Comparison of ENCODE assay signal across 11 cellular contexts in the genomic region with DNA sequence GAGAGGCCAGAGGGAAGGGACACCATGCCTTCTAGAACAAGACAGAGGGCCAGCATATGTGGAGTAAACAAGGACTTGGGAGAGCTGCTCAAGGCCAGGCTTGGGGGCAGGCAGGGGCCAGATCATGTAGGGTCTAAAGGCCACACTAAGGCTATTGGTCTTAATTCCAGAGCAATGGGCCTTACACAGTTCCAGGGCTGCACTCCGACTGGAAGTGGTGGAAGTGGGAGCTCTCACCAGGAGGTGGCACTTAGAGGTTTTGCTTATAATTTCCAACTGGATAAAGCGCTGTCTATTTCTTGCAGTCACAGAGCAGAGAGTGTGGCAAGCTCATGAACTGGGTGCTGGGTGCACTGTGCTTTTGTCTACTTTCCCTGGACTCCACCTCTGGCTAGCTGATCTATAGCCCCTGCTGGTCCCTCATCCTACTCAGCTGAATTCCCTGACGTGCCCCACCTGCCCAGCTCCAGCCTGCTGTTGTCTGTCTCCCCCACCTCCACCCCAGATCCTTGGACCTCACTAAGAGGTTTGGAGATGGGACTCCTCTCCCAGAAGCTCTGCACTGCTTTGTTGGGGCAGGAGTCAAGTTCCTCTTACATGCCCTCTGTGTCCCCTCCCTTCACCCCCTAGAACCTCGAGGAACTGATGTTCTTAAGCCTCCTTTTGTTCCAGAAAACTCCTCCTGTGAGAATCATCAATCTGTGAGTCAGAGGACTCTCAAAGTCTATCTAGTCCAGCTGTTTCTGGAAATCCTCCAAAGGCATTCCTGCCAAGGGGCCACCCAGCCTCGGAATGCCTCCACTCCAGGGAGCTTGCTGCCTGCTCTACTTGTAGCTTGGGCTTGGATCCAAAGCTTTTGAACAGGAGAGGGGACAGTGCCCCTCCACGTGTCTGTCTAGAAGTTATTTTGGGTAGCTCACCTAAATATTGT. TPM values are rescaled to one million over a fixed set of nuclear protein-coding genes. Genes with fewer than 3 reads are reported as not detected.
DNase-seq lines count a peak whose midpoint lies in the region; ATAC-seq, FAIRE-seq and TF ChIP-seq lines count a peak whose summit lies in the region.
"Had no signal": no experiment of that assay in that cellular context is flagged by ENCODE, and none has a peak within 500 bp of the region (broad histone marks: within the 10 kb centered on the region; RNA-seq: fewer than 3 reads in every experiment).

No MANE protein-coding gene starts in this region.

- no peaks in the 10 kb centered on the region for H3K36me3 ChIP-seq in brain microvascular endothelial cell (replicated peaks)
- no peaks in the 10 kb centered on the region for H3K36me3 ChIP-seq in HepG2 (replicated peaks in 1 of 2; ENCODE audit: control insufficient read depth in 1 of 2, insufficient read depth in 2 of 2, low read length in 2 of 2)

- DNase-seq in A172 (ENCODE audit: low spot score), result peak; percentile 84
- DNase-seq in HFF-Myc (ENCODE audit: extremely low read depth, low read depth), result peak; percentile 33
- DNase-seq in brain microvascular endothelial cell, result peak; percentile 54
- peak; percentile 9 for DNase-seq in HepG2 (ENCODE audit: low spot score)
- no peak for DNase-seq in Calu3
- DNase-seq in stimulated activated CD4-positive, alpha-beta T cell treated with anti-CD3 and anti-CD28 coated beads, Interleukin-4, amount 100 ng/mL, for 1 hour, result no peak
- no peak for DNase-seq in MV-4-11 (lab: John Stamatoyannopoulos, UW)
- DNase-seq in putamen (ENCODE audit: low spot score), result no peak
- DNase-seq: CD4-positive, CD25-positive, alpha-beta regulatory T cell; NCI-H2081 treated with DMSO at 0.1 percent for 48 hours; retina had no signal

- BruUV-seq in HepG2 (replicated peaks; lab: Mats Ljungman, UMichigan) (no TSS peak), Calu3 (replicated peaks; lab: Mats Ljungman, UMichigan) (no TSS peak)

- H3K36me3 Mint-ChIP-seq in Calu3 (ENCODE audit: insufficient read depth, unreplicated experiment), result no peaks in the 10 kb centered on the region
- H3K36me3 Mint-ChIP-seq: CD4-positive, CD25-positive, alpha-beta regulatory T cell had no signal

- intact Hi-C loops in HepG2 (cut with micrococcal nuclease; ENCODE audit: unreplicated experiment), result no loop called here
- intact Hi-C loops in Calu3 (cut with micrococcal nuclease; ENCODE audit: unreplicated experiment), result no loop called here

- ATAC-seq in HepG2, result peak; percentile 81

- in situ Hi-C loops in brain microvascular endothelial cell (cut with HindIII; ENCODE audit: low pct_ligation_motif_present, low sequenced_read_pairs), result no loop called here
- in situ Hi-C loops in HepG2 (cut with HindIII; ENCODE audit: extremely low pct_ligation_motif_present, low pct_unique_long_range_greater_than_20kb), result no loop called here

- no peak for FAIRE-seq in HepG2 (lab: Jason Lieb, UNC)

- no peak for TF ChIP-seq EP300 in HepG2 (IDR thresholded peaks at IDR 0.05; ENCODE audit: low read depth in 2 of 2, low read length in 2 of 2)
- no peak for TF ChIP-seq EP300 in HepG2 (CRISPR knock-in tag; IDR thresholded peaks at IDR 0.05; ENCODE audit: borderline replicate concordance)

- no peak overlapping the region for H3K9ac ChIP-seq in HepG2 (ENCODE audit: insufficient read depth, low read depth, low read length)

- no peaks in the 10 kb centered on the region for H3K9me3 ChIP-seq in HepG2 (ENCODE audit: low read length)

- CTCF ChIA-PET in HepG2 (lab: Yijun Ruan, JAX; ENCODE audit: low intra/inter-chr PET ratio, low total read pairs), result no interaction called here
- CTCF ChIA-PET in Calu3 (lab: Charles Lee), result no interaction called here

- no peaks in the 10 kb centered on the region for H3K79me2 ChIP-seq in HepG2 (ENCODE audit: insufficient read depth, low read length)

- TF ChIP-seq CTCF in HFF-Myc (IDR thresholded peaks at IDR 0.05; ENCODE audit: low read depth, low read length, missing control alignments) (no peak), brain microvascular endothelial cell (IDR thresholded peaks at IDR 0.05; ENCODE audit: low read depth, low read length, missing control alignments) (peak; percentile 11), HepG2 (CRISPR knock-in tag; IDR thresholded peaks at IDR 0.05) (peak; percentile 21; the same call in 1 of the 2 replicates), Calu3 (IDR thresholded peaks at IDR 0.05; ENCODE audit: unreplicated experiment) (no peak)

- H3K27me3 Mint-ChIP-seq in Calu3 (ENCODE audit: unreplicated experiment), result peaks cover 36% of the 10 kb centered on the region

- no peak overlapping the region for H2AFZ ChIP-seq in HepG2 (ENCODE audit: low read length)

- H3K27me3 ChIP-seq in brain microvascular endothelial cell (replicated peaks) (no peaks in the 10 kb centered on the region), HepG2 (ENCODE audit: control insufficient read depth in 1 of 2, insufficient read depth in 2 of 2, low read length in 2 of 2) (peaks cover 1 to 12% of the 10 kb centered on the region in 2 experiments; a peak in 3 of 5 replicates)

- no peaks in the 10 kb centered on the region for H4K20me1 ChIP-seq in HepG2 (ENCODE audit: insufficient read depth, low read length)

- no peaks in the 10 kb centered on the region for H3K9me3 Mint-ChIP-seq in Calu3 (ENCODE audit: low read depth, unreplicated experiment)
- H3K9me3 Mint-ChIP-seq: CD4-positive, CD25-positive, alpha-beta regulatory T cell had no signal

- POLR2A ChIA-PET in HepG2 (lab: Yijun Ruan, JAX), result no interaction called here

- H3K27ac Mint-ChIP-seq in Calu3 (ENCODE audit: unreplicated experiment), result no peak overlapping the region

- peak overlapping the region; percentile 23; the same call in 1 of the 2 replicates for H3K4me2 ChIP-seq in HepG2 (ENCODE audit: low read depth, low read length)

- 18% methylated on average over 5 of the region's 6 CpGs for WGBS in HepG2 (ENCODE audit: low lambda C conversion rate)

- TF ChIP-seq POLR2A in HepG2 (IDR thresholded peaks at IDR 0.05; ENCODE audit: insufficient read depth in 1 of 2, low read depth in 2 of 2, low read length in 2 of 2), result no peak

- no peak overlapping the region for H3K4me3 Mint-ChIP-seq in Calu3 (ENCODE audit: low read depth, unreplicated experiment)
- H3K4me3 Mint-ChIP-seq: CD4-positive, CD25-positive, alpha-beta regulatory T cell had no signal

- no peak overlapping the region for H3K4me3 ChIP-seq in HFF-Myc (replicated peaks; ENCODE audit: low read depth, low read length)
- no peak overlapping the region for H3K4me3 ChIP-seq in brain microvascular endothelial cell (ENCODE audit: low read depth, low read length)
- no peak overlapping the region for H3K4me3 ChIP-seq in HepG2 (replicated peaks in 1 of 3; ENCODE audit: insufficient read depth in 1 of 3, low read depth in 2 of 3, low read length in 3 of 3)

- peaks cover 15% of the 10 kb centered on the region for H3K4me1 ChIP-seq in HepG2 (ENCODE audit: insufficient read depth, low read length)

- H3K27ac ChIP-seq in brain microvascular endothelial cell, result no peak overlapping the region
- H3K27ac ChIP-seq in HepG2 (ENCODE audit: extremely low read length, insufficient read depth, low read length), result no peak overlapping the region

- no peak for TF ChIP-seq RAD21 in HepG2 (CRISPR knock-in tag; IDR thresholded peaks at IDR 0.05)

- no peaks in the 10 kb centered on the region for H3K4me1 Mint-ChIP-seq in Calu3 (ENCODE audit: low read depth, unreplicated experiment)
- H3K4me1 Mint-ChIP-seq: CD4-positive, CD25-positive, alpha-beta regulatory T cell had no signal

TF ChIP-seq in HepG2, 621 proteins besides CTCF, POLR2A, EP300 and RAD21 (continues in another document):
- 0 out of 2 replicates have a peak, but pooled peaks have one; percentile 16 for TF ChIP-seq FOXK1 (CRISPR knock-in tag; IDR thresholded peaks at IDR 0.05; ENCODE audit: borderline replicate concordance, low read depth)
- TF ChIP-seq SALL1 (CRISPR knock-in tag; IDR thresholded peaks at IDR 0.05), result peak; percentile 30; the same call in 1 of the 2 replicates

RNA-seq across cellular contexts. Expression of a gene that starts 48.1 kb away (rescaled TPM):
- 1.7 and 2.9 TPM in 2 replicates for total RNA-seq in A172 (2014; rRNA removed; shearing (Covaris generic))
- 8.0 and 10.1 TPM in 2 replicates for total RNA-seq in HepG2 (2016; rRNA removed; fragmentation: Illumina TruSeq; extraction: Trizol)
- 3.3 and 3.6 TPM in 2 replicates for total RNA-seq in HepG2 (2016; cell fraction: cytosol; rRNA removed; fragmentation: Illumina TruSeq; extraction: Trizol; ENCODE audit: low read depth)
- total RNA-seq in HepG2 (2016; cell fraction: insoluble cytoplasmic fraction; rRNA removed; fragmentation: Illumina TruSeq; extraction: Trizol), result 8.0 and 9.5 TPM in 2 replicates
- 5.3 and 6.0 TPM in 2 replicates for total RNA-seq in HepG2 (2016; cell fraction: membrane; rRNA removed; fragmentation: Illumina TruSeq; extraction: Trizol)
- total RNA-seq in HepG2 (2016; cell fraction: nucleus; rRNA removed; fragmentation: Illumina TruSeq; extraction: Trizol), result 13.1 and 20.3 TPM in 2 replicates
- polyA plus RNA-seq in HepG2 (2011; rRNA removed), result 15.0 and 16.6 TPM in 2 replicates
- 6.9 and 7.3 TPM in 2 replicates for polyA plus RNA-seq in HepG2 (2011; cell fraction: cytosol; rRNA removed)
- polyA plus RNA-seq in HepG2 (2011; cell fraction: nucleus; rRNA removed), result 65.2 and 85.5 TPM in 2 replicates
- polyA plus RNA-seq in HepG2 (2012), result 15.5 and 20.2 TPM in 2 replicates
- 0.62 and 0.76 TPM in 2 replicates for polyA plus RNA-seq in HepG2 (2016; cell fraction: cytosol; fragmentation: Illumina TruSeq; extraction: Trizol; ENCODE audit: low read depth)
- polyA plus RNA-seq in HepG2 (2016; cell fraction: insoluble cytoplasmic fraction; fragmentation: Illumina TruSeq; extraction: Trizol; ENCODE audit: low read depth), result 7.7 and 8.1 TPM in 2 replicates
- 2.2 and 2.3 TPM in 2 replicates for polyA plus RNA-seq in HepG2 (2016; cell fraction: membrane; fragmentation: Illumina TruSeq; extraction: Trizol; ENCODE audit: low read depth)
- polyA plus RNA-seq in HepG2 (2016; cell fraction: nucleus; fragmentation: Illumina TruSeq; extraction: Trizol; ENCODE audit: insufficient read depth, low read depth), result 38.3 and 43.6 TPM in 2 replicates
- polyA minus RNA-seq in HepG2 (2011; rRNA and poly(A)+ RNA removed; ENCODE audit: low replicate concordance), result 15.9 and 24.1 TPM in 2 replicates
- 5.5 and 6.0 TPM in 2 replicates for polyA minus RNA-seq in HepG2 (2011; cell fraction: cytosol; rRNA and poly(A)+ RNA removed)
- 28.0 and 32.8 TPM in 2 replicates for polyA minus RNA-seq in HepG2 (2011; cell fraction: nucleus; rRNA and poly(A)+ RNA removed)
- 3.6 and 4.5 TPM in 2 replicates for total RNA-seq in Calu3 (2022)

Comparison
In these comparisons a context has a peak if more than half of its experiments do, and no peak if none do; other contexts are left out.
1. DNase-seq: peak in A172 (single experiment), HFF-Myc (single experiment), brain microvascular endothelial cell (single experiment) and HepG2 (single experiment); none in Calu3 (single experiment), stimulated activated CD4-positive, alpha-beta T cell treated with anti-CD3 and anti-CD28 coated beads, Interleukin-4, amount 100 ng/mL, for 1 hour (single experiment), MV-4-11 (single experiment) and putamen (single experiment).
2. CTCF ChIP-seq: peak in brain microvascular endothelial cell (single experiment) and HepG2 (single experiment); none in HFF-Myc (single experiment) and Calu3 (single experiment).